In genomic region chr17:29807520-29808361, GRCh38 we compare ENCODE assay signal across 8 cellular contexts.
A peak's percentile ranks its signal among the peaks of the same experiment; 100 is the strongest.
DNase-seq lines count a peak whose midpoint lies in the region; ATAC-seq, FAIRE-seq and TF ChIP-seq lines count a peak whose summit lies in the region.

No MANE protein-coding gene starts in this region.

- H4K20me1 ChIP-seq in OCI-LY1 (ENCODE audit: insufficient read depth, low read length) (no peaks in the 10 kb centered on the region), endothelial cell of umbilical vein (replicated peaks; ENCODE audit: control insufficient read depth, extremely low read depth, insufficient read depth, low read length) (no peaks in the 10 kb centered on the region)

- DNase-seq in Ammon's horn (ENCODE audit: low spot score) = peak; percentile 82
- peak; percentile 66 for DNase-seq in H7
- peak; percentile 49 for DNase-seq in activated CD8-positive, alpha-beta memory T cell treated with anti-CD3 and anti-CD28 coated beads, Interleukin-2, amount 50 U/mL, for 1 hour (ENCODE audit: extremely low read depth)
- DNase-seq in endothelial cell of umbilical vein (ENCODE audit: low read depth, low spot score) = peak; percentile 67
- DNase-seq in stimulated activated CD8-positive, alpha-beta memory T cell treated with anti-CD3 and anti-CD28 coated beads, Interleukin-4, amount 100 ng/mL, for 4 hours (ENCODE audit: low read depth in 2 of 2, low spot score in 1 of 2) = peak; percentile 35 to 52

- BruUV-seq in endothelial cell of umbilical vein (replicated peaks; lab: Mats Ljungman, UMichigan) = no TSS peak

- peaks cover 11% of the 10 kb centered on the region for H3F3A ChIP-seq in OCI-LY1 (ENCODE audit: insufficient read depth, low read length)

- no peaks in the 10 kb centered on the region for H3K36me3 ChIP-seq in H7 (replicated peaks; ENCODE audit: control insufficient read depth, insufficient read depth, low read length)
- no peaks in the 10 kb centered on the region for H3K36me3 ChIP-seq in OCI-LY1 (ENCODE audit: insufficient read depth, low read length)
- no peaks in the 10 kb centered on the region for H3K36me3 ChIP-seq in endothelial cell of umbilical vein (ENCODE audit: control insufficient read depth in 2 of 2, extremely low read depth in 1 of 2, insufficient read depth in 2 of 2, low read length in 2 of 2)

- POLR2A ChIA-PET in endothelial cell of umbilical vein (lab: Charles Lee) = no interaction called here

- H2AFZ ChIP-seq in OCI-LY1 (ENCODE audit: low read length) (no peak overlapping the region), endothelial cell of umbilical vein (ENCODE audit: low read depth, low read length) (no peak overlapping the region)

- peak overlapping the region; percentile 89 for H3K27ac ChIP-seq in OCI-LY1 (ENCODE audit: low read depth, low read length, poor library complexity, severe bottlenecking)
- no peak overlapping the region for H3K27ac ChIP-seq in endothelial cell of umbilical vein (ENCODE audit: insufficient read depth, low read depth, low read length)

- TF ChIP-seq CTCF in OCI-LY1 (IDR thresholded peaks at IDR 0.05; ENCODE audit: low read length) = peak; percentile 79
- TF ChIP-seq CTCF in endothelial cell of umbilical vein (IDR thresholded peaks at IDR 0.05; ENCODE audit: extremely low read depth in 1 of 2, insufficient read depth in 1 of 2, low read depth in 1 of 2, low read length in 2 of 2) = peak; percentile 61 to 64

- H3K9ac ChIP-seq in OCI-LY1 (ENCODE audit: low read length) (peak overlapping the region; percentile 23; the same call in 1 of the 2 replicates), endothelial cell of umbilical vein (replicated peaks; ENCODE audit: extremely low read depth, insufficient read depth, low read length) (no peak overlapping the region)

- no peaks in the 10 kb centered on the region for H3K9me3 ChIP-seq in OCI-LY1 (ENCODE audit: low read length)
- H3K9me3 ChIP-seq in endothelial cell of umbilical vein (replicated peaks; ENCODE audit: control insufficient read depth, insufficient read depth, low read length) = no peaks in the 10 kb centered on the region
- H3K9me3 ChIP-seq in mononuclear cell (ENCODE audit: low read depth, low read length) = no peaks in the 10 kb centered on the region

- H3K27me3 ChIP-seq in H7 (ENCODE audit: control insufficient read depth, insufficient read depth, low read length) (no peaks in the 10 kb centered on the region), OCI-LY1 (ENCODE audit: insufficient read depth, low read length) (no peaks in the 10 kb centered on the region), endothelial cell of umbilical vein (ENCODE audit: control insufficient read depth in 2 of 2, insufficient read depth in 2 of 2, low read length in 2 of 2) (no peaks in the 10 kb centered on the region), mononuclear cell (ENCODE audit: insufficient read depth, low read length) (no peaks in the 10 kb centered on the region)

- peak; percentile 33 for FAIRE-seq in endothelial cell of umbilical vein (lab: Jason Lieb, UNC)

- H3K4me3 ChIP-seq in H7 (ENCODE audit: insufficient read depth, low read depth, low read length) (no peak overlapping the region), OCI-LY1 (ENCODE audit: low read depth, low read length, poor library complexity, severe bottlenecking) (peak overlapping the region; percentile 40), endothelial cell of umbilical vein (replicated peaks in 1 of 3; ENCODE audit: insufficient read depth in 1 of 3, low read depth in 1 of 3, low read length in 3 of 3) (no peak overlapping the region), mononuclear cell (ENCODE audit: low read length) (peak overlapping the region; percentile 24)

- no peaks in the 10 kb centered on the region for H3K9me2 ChIP-seq in OCI-LY1 (ENCODE audit: low read depth, low read length)

- H3K4me1 ChIP-seq in OCI-LY1 (ENCODE audit: insufficient read depth, low read length, severe bottlenecking) (peaks cover 34% of the 10 kb centered on the region), endothelial cell of umbilical vein (ENCODE audit: control insufficient read depth, extremely low read depth, insufficient read depth, low read length) (no peaks in the 10 kb centered on the region), mononuclear cell (ENCODE audit: insufficient read depth, low read length) (peaks cover 25% of the 10 kb centered on the region)

- H3K9me1 ChIP-seq in endothelial cell of umbilical vein (replicated peaks; ENCODE audit: control insufficient read depth, extremely low read depth, insufficient read depth, low read length) = no peaks in the 10 kb centered on the region

- intact Hi-C loops in endothelial cell of umbilical vein (cut with micrococcal nuclease) = loop anchor here (1.0 kb wide), 2 partner anchors 124 to 286 kb away; no protein-coding TSS in a partner anchor

- H3K79me2 ChIP-seq in OCI-LY1 (ENCODE audit: insufficient read depth, low read length) = no peaks in the 10 kb centered on the region
- no peaks in the 10 kb centered on the region for H3K79me2 ChIP-seq in endothelial cell of umbilical vein (ENCODE audit: control insufficient read depth, insufficient read depth, low read length)

- H3K4me2 ChIP-seq in OCI-LY1 (ENCODE audit: low read length) (peak overlapping the region; percentile 48), endothelial cell of umbilical vein (ENCODE audit: insufficient read depth, low read length) (no peak overlapping the region)

- dilution Hi-C loops in endothelial cell of umbilical vein (cut with MboI; ENCODE audit: extremely low pct_ligation_motif_present, low sequenced_read_pairs) = no loop called here

- CTCF ChIA-PET in endothelial cell of umbilical vein (lab: Charles Lee) = interaction anchor here (0.6 to 12.6 kb wide), 44 partner anchors 9 to 1060 kb away, joined by 3 to 428 read pairs (median 4); partner anchors contain the start of gene SSH2

- TF ChIP-seq POLR2A in endothelial cell of umbilical vein (IDR thresholded peaks at IDR 0.05; ENCODE audit: low read depth, low read length) = no peak

- no peak for ATAC-seq in GM18498 (IDR thresholded peaks at IDR 0.05; ENCODE audit: unreplicated experiment)

TF ChIP-seq in endothelial cell of umbilical vein, 7 proteins besides CTCF, POLR2A, EP300 and RAD21:
- TF ChIP-seq MAX (IDR thresholded peaks at IDR 0.05; ENCODE audit: insufficient read depth, insufficient read length) = no peak
- no peak for TF ChIP-seq EZH2 (IDR thresholded peaks at IDR 0.05; ENCODE audit: borderline replicate concordance, low read depth, low read length, severe bottlenecking)
- TF ChIP-seq POLR2AphosphoS5 (IDR thresholded peaks at IDR 0.05; ENCODE audit: insufficient read depth, low read depth, low read length) = no peak
- TF ChIP-seq JUN (IDR thresholded peaks at IDR 0.05; ENCODE audit: borderline replicate concordance, insufficient read depth, insufficient read length, low read depth) = no peak
- no peak for TF ChIP-seq FOS (IDR thresholded peaks at IDR 0.05; ENCODE audit: borderline replicate concordance, insufficient read depth, low read length)
- TF ChIP-seq GATA2 (IDR thresholded peaks at IDR 0.05; ENCODE audit: insufficient read depth, insufficient read length, low read depth, low read length) = no peak
- no peak for TF ChIP-seq MYC (IDR thresholded peaks at IDR 0.05; ENCODE audit: low read depth, low read length)

Comparison
In these comparisons a context has a peak if more than half of its experiments do, and no peak if none do; other contexts are left out.
1. H3K4me3 ChIP-seq: peak in OCI-LY1 (single experiment) and mononuclear cell (single experiment); none in H7 (single experiment) and endothelial cell of umbilical vein (0 of 3).
2. Peak in every context shown above with its lines, with median percentiles within 50 percentile points of each other: DNase-seq.